In genomic region chr4:109998867-109999303, GRCh38 we compare ENCODE assay signal across 8 cellular contexts.
DNase-seq lines count a peak whose midpoint lies in the region; ATAC-seq and TF ChIP-seq lines count a peak whose summit lies in the region.

No MANE protein-coding gene starts in this region.

- H3K4me1 ChIP-seq in gastroesophageal sphincter: no peaks in the 10 kb centered on the region

- TF ChIP-seq EP300 in gastroesophageal sphincter (IDR thresholded peaks at IDR 0.05): no peak

- H3K4me3 Mint-ChIP-seq in HFFc6: no peak overlapping the region

- no peaks in the 10 kb centered on the region for H3K27me3 ChIP-seq in gastroesophageal sphincter

- H3K36me3 Mint-ChIP-seq in HFFc6 (ENCODE audit: low read depth): no peaks in the 10 kb centered on the region

- no peaks in the 10 kb centered on the region for H3K9me3 ChIP-seq in gastroesophageal sphincter

- no peak overlapping the region for H3K4me3 ChIP-seq in gastroesophageal sphincter

- no peak for DNase-seq in AG09319 (ENCODE audit: extremely low read depth, low read depth)
- DNase-seq in GM04504 (ENCODE audit: low read depth): peak; percentile 37
- peak; percentile 66 for DNase-seq in HFFc6
- DNase-seq in NCI-H1105 (lab: John Stamatoyannopoulos, UW): peak; percentile 21
- DNase-seq in renal cortical epithelial cell (ENCODE audit: low read depth): peak; percentile 61
- no peak for DNase-seq in OCI-M2 (lab: John Stamatoyannopoulos, UW; ENCODE audit: unreplicated experiment)

- TF ChIP-seq POLR2A in gastroesophageal sphincter (IDR thresholded peaks at IDR 0.05): no peak

- H3K27ac ChIP-seq in VCaP: no peak overlapping the region
- no peak overlapping the region for H3K27ac ChIP-seq in gastroesophageal sphincter

- TF ChIP-seq CTCF in AG09319 (IDR thresholded peaks at IDR 0.05; ENCODE audit: low read depth, low read length): peak; percentile 57
- TF ChIP-seq CTCF in HFFc6 (IDR thresholded peaks at IDR 0.05): peak; percentile 82
- TF ChIP-seq CTCF in VCaP (conservative IDR thresholded peaks at IDR 0.05): peak; percentile 86
- TF ChIP-seq CTCF in gastroesophageal sphincter (IDR thresholded peaks at IDR 0.05): peak; percentile 38 to 72 (median 54)

- peaks cover 2% of the 10 kb centered on the region for H3K27me3 Mint-ChIP-seq in HFFc6 (ENCODE audit: insufficient read depth)

- ATAC-seq in gastroesophageal sphincter: no peak

- 0% methylated on average over 1 of the region's 1 CpG for WGBS in gastroesophageal sphincter (ENCODE audit: low coverage in 1 of 2), 2 donors

- H3K9me3 Mint-ChIP-seq in HFFc6: no peaks in the 10 kb centered on the region

- 0 out of 2 replicates have a peak, but pooled peaks cover 6% of the 10 kb centered on the region for H3K4me1 Mint-ChIP-seq in HFFc6 (ENCODE audit: low read depth)

- H3K36me3 ChIP-seq in gastroesophageal sphincter: no peaks in the 10 kb centered on the region

- no peak overlapping the region for H3K27ac Mint-ChIP-seq in HFFc6

Comparison
In these comparisons a context has a peak if more than half of its experiments do, and no peak if none do; other contexts are left out.
1. DNase-seq: peak in GM04504 (single experiment), HFFc6 (single experiment), NCI-H1105 (single experiment) and renal cortical epithelial cell (single experiment); none in AG09319 (single experiment) and OCI-M2 (single experiment).
2. Peak in every context shown above with its lines, with median percentiles within 50 percentile points of each other: CTCF ChIP-seq.